ENCODE assay signal across 18 cellular contexts in the genomic region with DNA sequence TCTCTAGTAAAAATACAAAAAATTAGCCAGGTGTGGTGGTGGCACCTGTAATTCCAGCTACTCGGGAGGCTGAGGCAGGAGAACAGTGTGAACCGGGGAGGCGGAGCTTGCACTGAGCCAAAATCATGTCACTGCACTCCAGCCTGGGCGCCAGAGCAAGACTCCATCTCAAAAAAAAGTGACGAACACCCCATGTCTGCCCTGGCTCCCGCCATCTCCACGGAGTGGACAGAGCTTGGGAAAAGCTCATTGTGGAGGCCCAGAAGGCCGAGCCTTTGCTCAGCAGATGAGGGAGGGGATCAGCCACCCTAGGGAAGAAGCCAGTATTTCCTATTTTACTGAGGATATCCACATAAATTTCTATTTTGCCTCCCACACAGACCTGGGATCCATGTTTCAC.
DNase-seq lines count a peak whose midpoint lies in the region; ATAC-seq and TF ChIP-seq lines count a peak whose summit lies in the region.
"Had no signal": no experiment of that assay in that cellular context is flagged by ENCODE, and none has a peak within 500 bp of the region (broad histone marks: within the 10 kb centered on the region; RNA-seq: fewer than 3 reads in every experiment).

No MANE protein-coding gene starts in this region.

- ATAC-seq in GM18498 (IDR thresholded peaks at IDR 0.05; ENCODE audit: unreplicated experiment): no peak
- ATAC-seq: A549; CD8-positive, alpha-beta T cell; GM12878 had no signal

- H3F3A ChIP-seq in OCI-LY1 (ENCODE audit: insufficient read depth, low read length): no peaks in the 10 kb centered on the region

- intact Hi-C loops in posterior vena cava (cut with DNase I): no loop called here
- intact Hi-C loops in prostate gland (cut with DNase I): no loop called here

- H3K9me3 ChIP-seq in OCI-LY1 (ENCODE audit: low read length) (no peaks in the 10 kb centered on the region), prostate gland (no peaks in the 10 kb centered on the region)
- H3K9me3 ChIP-seq: A549, HAP-1 had no signal

- H4K20me1 ChIP-seq in OCI-LY1 (ENCODE audit: insufficient read depth, low read length): no peaks in the 10 kb centered on the region

- peaks cover 95% of the 10 kb centered on the region for H3K4me1 ChIP-seq in OCI-LY1 (ENCODE audit: insufficient read depth, low read length, severe bottlenecking)
- peaks cover 1% of the 10 kb centered on the region for H3K4me1 ChIP-seq in prostate gland (replicated peaks)
- H3K4me1 ChIP-seq: A549 had no signal

- 94% methylated on average over 8 of the region's 8 CpGs for WGBS in prostate gland

- H2AFZ ChIP-seq in OCI-LY1 (ENCODE audit: low read length): no peak overlapping the region

- no peak overlapping the region; the same call in 1 of the 2 replicates for H3K4me2 ChIP-seq in OCI-LY1 (ENCODE audit: low read length)
- H3K4me2 ChIP-seq: A549 had no signal

- H3K9me2 ChIP-seq in OCI-LY1 (ENCODE audit: low read depth, low read length): no peaks in the 10 kb centered on the region

- H3K36me3 ChIP-seq in OCI-LY1 (ENCODE audit: insufficient read depth, low read length) (peaks cover 13% of the 10 kb centered on the region; the same call in 1 of the 2 replicates), prostate gland (no peaks in the 10 kb centered on the region)
- H3K36me3 ChIP-seq: HAP-1 had no signal

- H3K4me3 ChIP-seq in OCI-LY1 (ENCODE audit: low read depth, low read length, poor library complexity, severe bottlenecking) (no peak overlapping the region), prostate gland (no peak overlapping the region)
- H3K4me3 ChIP-seq: A549, GM12878, HAP-1 had no signal

- DNase-seq in posterior vena cava (ENCODE audit: low spot score) (peak; percentile 43), GM19238 (ENCODE audit: insufficient read length, low spot score) (no peak), prostate gland (ENCODE audit: low spot score) (no peak)
- DNase-seq: 8988T; C1 segment of cervical spinal cord; CD4-positive, CD25-positive, alpha-beta regulatory T cell; CD8-positive, alpha-beta T cell; DMS 273 treated with DMSO at 0.1 percent for 48 hours; EL; GDM1; GOT3; HFFc6 had no signal

- H3K79me2 ChIP-seq in OCI-LY1 (ENCODE audit: insufficient read depth, low read length): peaks cover 14% of the 10 kb centered on the region

- H3K9ac ChIP-seq in OCI-LY1 (ENCODE audit: low read length): peak overlapping the region; percentile 23; the same call in 1 of the 2 replicates

- TF ChIP-seq CTCF in C4-2B (conservative IDR thresholded peaks at IDR 0.05) (no peak), OCI-LY1 (IDR thresholded peaks at IDR 0.05; ENCODE audit: low read length) (no peak), prostate gland (IDR thresholded peaks at IDR 0.05) (no peak)

- peak overlapping the region; percentile 6; the same call in 1 of the 2 replicates for H3K27ac ChIP-seq in C4-2B
- H3K27ac ChIP-seq in OCI-LY1 (ENCODE audit: low read depth, low read length, poor library complexity, severe bottlenecking): peak overlapping the region; percentile 90
- H3K27ac ChIP-seq in prostate gland: no peak overlapping the region
- H3K27ac ChIP-seq: A549 had no signal

- H3K27me3 ChIP-seq in OCI-LY1 (ENCODE audit: insufficient read depth, low read length) (no peaks in the 10 kb centered on the region), prostate gland (replicated peaks; ENCODE audit: insufficient read depth) (no peaks in the 10 kb centered on the region)

- no peak for TF ChIP-seq POLR2A in prostate gland (IDR thresholded peaks at IDR 0.05)

Comparison
In these comparisons a context has a peak if more than half of its experiments do, and no peak if none do; other contexts are left out.
1. H3K27ac ChIP-seq: peak in C4-2B (single experiment) and OCI-LY1 (single experiment); none in prostate gland (0 of 2).